38 cellular contexts compared by ENCODE assay signal in genomic region chr15:56281145-56281544, GRCh38.
"Had no signal": no experiment of that assay in that cellular context is flagged by ENCODE, and none has a peak within 500 bp of the region (broad histone marks: within the 10 kb centered on the region; RNA-seq: fewer than 3 reads in every experiment).

No MANE protein-coding gene starts in this region.

- H3K9me3 Mint-ChIP-seq: activated T-helper 1 cell treated with anti-CD3 and anti-CD28 coated beads, Interleukin-12 subunit alpha, Interleukin-12 subunit beta, Interleukin-2, Interleukin-4 antibody, amounts not matched to agents 30 ng/mL and 10 ng/mL and 1 ng/mL, durations not matched to agents 14 hours and 24 hours and 36 hours had no signal

- H3K27me3 Mint-ChIP-seq: activated CD4-positive, alpha-beta T cell treated with anti-CD3 and anti-CD28 coated beads for 36 hours; activated naive CD4-positive, alpha-beta T cell treated with anti-CD3 and anti-CD28 coated beads, Interleukin-2, amount 50 U/mL, for 24 hours; activated naive CD8-positive, alpha-beta T cell treated with anti-CD3 and anti-CD28 coated beads for 36 hours; dendritic cell treated with granulocyte-macrophage colony-stimulating factor and Interleukin-4, amounts not matched to agents 40 ng/mL and 50 ng/mL, for 4 days had no signal

- H3K27me3 ChIP-seq: adrenal gland, body of pancreas, colonic mucosa, dorsolateral prefrontal cortex, esophagus muscularis mucosa, gastrocnemius medialis, heart left ventricle had no signal

- H3K4me1 Mint-ChIP-seq: activated CD4-positive, alpha-beta T cell treated with anti-CD3 and anti-CD28 coated beads for 36 hours; activated CD4-positive, alpha-beta T cell treated with anti-CD3 and anti-CD28 coated beads, Interleukin-2, amount 10 ng/mL, durations not matched to agents 24 days and 14 days; activated CD8-positive, alpha-beta memory T cell treated with anti-CD3 and anti-CD28 coated beads, Interleukin-2, amount 10 ng/mL, durations not matched to agents 7 days and 5 days; activated naive CD4-positive, alpha-beta T cell treated with anti-CD3 and anti-CD28 coated beads, Interleukin-2, amount 50 U/mL, for 24 hours; activated naive CD8-positive, alpha-beta T cell treated with anti-CD3 and anti-CD28 coated beads for 36 hours; activated naive CD8-positive, alpha-beta T cell treated with anti-CD3 and anti-CD28 coated beads, Interleukin-2, amount 50 U/mL, for 24 hours; T-cell had no signal

- H3K9me3 ChIP-seq: body of pancreas, colonic mucosa, esophagus muscularis mucosa, gastrocnemius medialis had no signal

- DNase-seq: activated CD4-positive, alpha-beta memory T cell treated with anti-CD3 and anti-CD28 coated beads for 36 hours; activated CD4-positive, alpha-beta T cell treated with anti-CD3 and anti-CD28 coated beads for 36 hours; activated CD4-positive, alpha-beta T cell treated with anti-CD3 and anti-CD28 coated beads, Interleukin-2, amount 10 ng/mL, durations not matched to agents 24 days and 14 days; activated CD4-positive, CD25-positive, alpha-beta regulatory T cell; activated CD4-positive, CD25-positive, alpha-beta regulatory T cell treated with anti-CD3 and anti-CD28 coated beads, Interleukin-2, amount 50 U/mL, for 72 hours; activated CD8-positive, alpha-beta memory T cell treated with anti-CD3 and anti-CD28 coated beads, Interleukin-2, amount 10 ng/mL, durations not matched to agents 7 days and 5 days; activated CD8-positive, alpha-beta memory T cell treated with anti-CD3 and anti-CD28 coated beads, Interleukin-2, amount 50 U/mL, for 4 hours; activated CD8-positive, alpha-beta T cell treated with anti-CD3 and anti-CD28 coated beads, Interleukin-2, amount 10 ng/mL, durations not matched to agents 7 days and 5 days; activated effector memory CD4-positive, alpha-beta T cell treated with anti-CD3 and anti-CD28 coated beads, Interleukin-2, amount 50 U/mL, for 16 hours; activated naive CD4-positive, alpha-beta T cell treated with anti-CD3 and anti-CD28 coated beads for 36 hours; activated naive CD8-positive, alpha-beta T cell treated with anti-CD3 and anti-CD28 coated beads for 36 hours; activated naive CD8-positive, alpha-beta T cell treated with anti-CD3 and anti-CD28 coated beads, Interleukin-2, amount 50 U/mL, for 24 hours; activated T-cell treated with anti-CD3 and anti-CD28 coated beads, Interleukin-2, amount 50 U/mL, for 1 hour; activated T-cell treated with anti-CD3 and anti-CD28 coated beads, Interleukin-2, amount 50 U/mL, for 48 hours; adrenal gland; amygdala; aorta; body of pancreas; central memory CD4-positive, alpha-beta T cell; cerebellar nuclear complex; colonic mucosa; dorsolateral prefrontal cortex; effector memory CD4-positive, alpha-beta T cell; erythroblast; foreskin keratinocyte; gastrocnemius medialis; glutamatergic neuron; heart left ventricle; T-cell; T1000; WERI-Rb-1 had no signal

- H3K27ac Mint-ChIP-seq: activated CD4-positive, alpha-beta memory T cell treated with anti-CD3 and anti-CD28 coated beads for 36 hours; activated CD4-positive, alpha-beta T cell treated with anti-CD3 and anti-CD28 coated beads for 36 hours; activated CD4-positive, alpha-beta T cell treated with anti-CD3 and anti-CD28 coated beads, Interleukin-2, amount 10 ng/mL, durations not matched to agents 24 days and 14 days; activated CD8-positive, alpha-beta memory T cell treated with anti-CD3 and anti-CD28 coated beads, Interleukin-2, amount 10 ng/mL, durations not matched to agents 7 days and 5 days; activated CD8-positive, alpha-beta T cell treated with anti-CD3 and anti-CD28 coated beads, Interleukin-2, amount 10 ng/mL, durations not matched to agents 7 days and 5 days; activated naive CD4-positive, alpha-beta T cell treated with anti-CD3 and anti-CD28 coated beads for 36 hours; activated naive CD4-positive, alpha-beta T cell treated with anti-CD3 and anti-CD28 coated beads, Interleukin-2, amount 50 U/mL, for 24 hours; activated naive CD8-positive, alpha-beta T cell treated with anti-CD3 and anti-CD28 coated beads for 36 hours; activated naive CD8-positive, alpha-beta T cell treated with anti-CD3 and anti-CD28 coated beads, Interleukin-2, amount 50 U/mL, for 24 hours; activated T-helper 1 cell treated with anti-CD3 and anti-CD28 coated beads, Interleukin-12 subunit alpha, Interleukin-12 subunit beta, Interleukin-2, Interleukin-4 antibody, amounts not matched to agents 30 ng/mL and 10 ng/mL and 1 ng/mL, durations not matched to agents 14 hours and 24 hours and 36 hours; activated T-helper 2 cell treated with anti-CD3 and anti-CD28 coated beads, Interferon-gamma antibody, Interleukin-2, Interleukin-4, amounts not matched to agents 10 μg/mL and 5 μg/mL and 100 μg/mL, durations not matched to agents 14 hours and 24 hours and 36 hours; dendritic cell treated with granulocyte-macrophage colony-stimulating factor and Interleukin-4, amounts not matched to agents 40 ng/mL and 50 ng/mL, for 4 days; T-cell; T-helper 1 cell treated with Interleukin-12 subunit alpha and Interleukin-12 subunit beta and Interleukin-4 antibody, amounts not matched to agents 30 μg/mL and 1 μg/mL, for 36 hours; T-helper 2 cell treated with Interferon-gamma antibody and Interleukin-4, amounts not matched to agents 5 μg/mL and 100 μg/mL, for 36 hours had no signal

- H3K36me3 Mint-ChIP-seq: activated CD8-positive, alpha-beta memory T cell treated with anti-CD3 and anti-CD28 coated beads, Interleukin-2, amount 10 ng/mL, durations not matched to agents 7 days and 5 days; T-cell had no signal

- H3K36me3 ChIP-seq: adrenal gland, colonic mucosa, esophagus muscularis mucosa, gastrocnemius medialis, heart left ventricle, WERI-Rb-1 had no signal

- H3K4me1 ChIP-seq: adrenal gland, body of pancreas, colonic mucosa, esophagus muscularis mucosa, foreskin keratinocyte, gastrocnemius medialis, heart left ventricle had no signal

- H3K4me3 ChIP-seq: adrenal gland, body of pancreas, colonic mucosa, dorsolateral prefrontal cortex, esophagus muscularis mucosa, gastrocnemius medialis, heart left ventricle had no signal

- H3K4me3 Mint-ChIP-seq: activated CD4-positive, alpha-beta memory T cell treated with anti-CD3 and anti-CD28 coated beads for 36 hours; activated CD4-positive, alpha-beta T cell treated with anti-CD3 and anti-CD28 coated beads for 36 hours; activated CD4-positive, alpha-beta T cell treated with anti-CD3 and anti-CD28 coated beads, Interleukin-2, amount 10 ng/mL, durations not matched to agents 24 days and 14 days; activated CD8-positive, alpha-beta memory T cell treated with anti-CD3 and anti-CD28 coated beads, Interleukin-2, amount 10 ng/mL, durations not matched to agents 7 days and 5 days; activated CD8-positive, alpha-beta T cell treated with anti-CD3 and anti-CD28 coated beads, Interleukin-2, amount 10 ng/mL, durations not matched to agents 7 days and 5 days; activated naive CD4-positive, alpha-beta T cell treated with anti-CD3 and anti-CD28 coated beads for 36 hours; activated naive CD4-positive, alpha-beta T cell treated with anti-CD3 and anti-CD28 coated beads, Interleukin-2, amount 50 U/mL, for 24 hours; activated naive CD8-positive, alpha-beta T cell treated with anti-CD3 and anti-CD28 coated beads for 36 hours; activated naive CD8-positive, alpha-beta T cell treated with anti-CD3 and anti-CD28 coated beads, Interleukin-2, amount 50 U/mL, for 24 hours; activated T-helper 1 cell treated with anti-CD3 and anti-CD28 coated beads, Interleukin-12 subunit alpha, Interleukin-12 subunit beta, Interleukin-2, Interleukin-4 antibody, amounts not matched to agents 30 ng/mL and 10 ng/mL and 1 ng/mL, durations not matched to agents 14 hours and 24 hours and 36 hours; dendritic cell treated with granulocyte-macrophage colony-stimulating factor and Interleukin-4, amounts not matched to agents 40 ng/mL and 50 ng/mL, for 4 days; T-cell; T-helper 1 cell treated with Interleukin-12 subunit alpha and Interleukin-12 subunit beta and Interleukin-4 antibody, amounts not matched to agents 30 μg/mL and 1 μg/mL, for 36 hours; T-helper 2 cell treated with Interferon-gamma antibody and Interleukin-4, amounts not matched to agents 5 μg/mL and 100 μg/mL, for 36 hours had no signal

- H3K27ac ChIP-seq: adrenal gland, body of pancreas, colonic mucosa, dorsolateral prefrontal cortex, esophagus muscularis mucosa, foreskin keratinocyte, gastrocnemius medialis, heart left ventricle, WERI-Rb-1 had no signal

- ATAC-seq: activated CD4-positive, alpha-beta T cell treated with anti-CD3 and anti-CD28 coated beads for 36 hours; activated CD8-positive, alpha-beta memory T cell treated with anti-CD3 and anti-CD28 coated beads, Interleukin-2, amount 10 ng/mL, durations not matched to agents 7 days and 5 days; activated CD8-positive, alpha-beta T cell treated with anti-CD3 and anti-CD28 coated beads, Interleukin-2, amount 10 ng/mL, durations not matched to agents 7 days and 5 days; activated naive CD8-positive, alpha-beta T cell treated with anti-CD3 and anti-CD28 coated beads, Interleukin-2, amount 50 U/mL, for 24 hours; body of pancreas; foreskin keratinocyte; gastrocnemius medialis; heart left ventricle; T-cell had no signal
